Comparison of ENCODE assay signal across 7 cellular contexts in genomic region chr7:129864676-129865075, GRCh38.
A peak's percentile ranks its signal among the peaks of the same experiment; 100 is the strongest.
DNase-seq lines count a peak whose midpoint lies in the region; ATAC-seq, FAIRE-seq and TF ChIP-seq lines count a peak whose summit lies in the region.
"Not testable (repeated sequence)": the region's sequence is repeated elsewhere in the genome, so short reads cannot be mapped to it uniquely, and the experiment has no call there.

No MANE protein-coding gene starts in this region.

- peaks cover 17% of the 10 kb centered on the region for H3K36me3 Mint-ChIP-seq in osteocyte (ENCODE audit: unreplicated experiment)

- TF ChIP-seq POLR2A in K562 (conservative IDR thresholded peaks at IDR 0.05); transverse colon (IDR thresholded peaks at IDR 0.05): not testable (repeated sequence)

- not testable (repeated sequence) for H2AFZ ChIP-seq in PC-9; K562 (ENCODE audit: low read depth, low read length); smooth muscle cell (ENCODE audit: low read depth)

- ATAC-seq in K562, right cardiac atrium: not testable (repeated sequence)

- H3K9me3 ChIP-seq in PC-9 (ENCODE audit: insufficient read depth, low read depth); K562 (replicated peaks; ENCODE audit: control insufficient read depth, insufficient read depth, low read depth, low read length); right cardiac atrium (ENCODE audit: control insufficient read depth, low read length); smooth muscle cell (replicated peaks; ENCODE audit: low read depth); transverse colon: not testable (repeated sequence)

- peaks cover 16% of the 10 kb centered on the region; the same call in 1 of the 2 replicates for H3K36me3 ChIP-seq in PC-9 (ENCODE audit: low read depth)
- not testable (repeated sequence) for H3K36me3 ChIP-seq in K562 (ENCODE audit: control insufficient read depth, insufficient read depth, low read length); smooth muscle cell (ENCODE audit: low read depth); transverse colon

- intact Hi-C loops in PC-9 (cut with micrococcal nuclease; ENCODE audit: unreplicated experiment); K562 (cut with micrococcal nuclease); right cardiac atrium (cut with DNase I); transverse colon (cut with DNase I; ENCODE audit: low total_unique reads): not testable (repeated sequence)

- peaks cover 46% of the 10 kb centered on the region for H3F3A ChIP-seq in PC-9 (ENCODE audit: insufficient read depth, low read depth)
- H3F3A ChIP-seq in smooth muscle cell (ENCODE audit: low read depth): not testable (repeated sequence)

- not testable (repeated sequence) for H3K4me3 ChIP-seq in PC-9; K562; right cardiac atrium (ENCODE audit: low read length); smooth muscle cell; transverse colon

- H3K27ac Mint-ChIP-seq in osteocyte (ENCODE audit: unreplicated experiment): peak overlapping the region; percentile 97

- H4K20me1 ChIP-seq in PC-9 (ENCODE audit: insufficient read depth); K562 (replicated peaks; ENCODE audit: control insufficient read depth, insufficient read depth, low read length): not testable (repeated sequence)
- peaks cover 88% of the 10 kb centered on the region for H4K20me1 ChIP-seq in smooth muscle cell (ENCODE audit: low read depth)

- H3K9ac ChIP-seq in K562 (ENCODE audit: insufficient read depth in 1 of 2, low read depth in 2 of 2, low read length in 2 of 2); smooth muscle cell (ENCODE audit: low read depth): not testable (repeated sequence)

- not testable (repeated sequence) for H3K27me3 ChIP-seq in PC-9 (ENCODE audit: insufficient read depth, low read depth); K562 (ENCODE audit: control insufficient read depth in 2 of 2, insufficient read depth in 2 of 2, low read length in 2 of 2); right cardiac atrium (ENCODE audit: control insufficient read depth, insufficient read depth); smooth muscle cell (ENCODE audit: low read depth); transverse colon

- 79% methylated on average over 8 of the region's 8 CpGs for WGBS in K562 (ENCODE audit: insufficient coverage, low coverage, missing lambda C conversion rate)
- WGBS in right cardiac atrium: 95% methylated on average over 8 of the region's 8 CpGs
- WGBS in smooth muscle cell (ENCODE audit: low lambda C conversion rate): 96% methylated on average over 8 of the region's 8 CpGs
- 83 to 90% methylated on average over 8 of the region's 8 CpGs for WGBS in transverse colon (ENCODE audit: low coverage in 1 of 2), 2 donors

- TF ChIP-seq CTCF in PC-9 (conservative IDR thresholded peaks at IDR 0.05); K562 (IDR thresholded peaks at IDR 0.05 in 2 of 3, conservative IDR thresholded peaks at IDR 0.05 in 1 of 3; ENCODE audit: insufficient read depth in 2 of 3, low read depth in 1 of 3, low read length in 3 of 3); osteocyte (IDR thresholded peaks at IDR 0.05); smooth muscle cell (IDR thresholded peaks at IDR 0.05; ENCODE audit: borderline replicate concordance, insufficient read depth, poor library complexity, severe bottlenecking); transverse colon (IDR thresholded peaks at IDR 0.05): not testable (repeated sequence)

- BruUV-seq in PC-9 (replicated peaks; lab: Mats Ljungman, UMichigan): TSS peak; percentile 20
- BruUV-seq in K562 (replicated peaks; lab: Mats Ljungman, UMichigan): not testable (repeated sequence)

- H3K9me1 ChIP-seq in K562 (ENCODE audit: control insufficient read depth, insufficient read depth, low read length): not testable (repeated sequence)

- not testable (repeated sequence) for H3K9me2 ChIP-seq in PC-9 (ENCODE audit: insufficient read depth)

- H3K27ac ChIP-seq in PC-9: peak overlapping the region; percentile 96
- not testable (repeated sequence) for H3K27ac ChIP-seq in K562 (ENCODE audit: extremely low read depth, low read depth, low read length)
- peak overlapping the region; percentile 29 for H3K27ac ChIP-seq in epithelial cell of prostate
- H3K27ac ChIP-seq in right cardiac atrium (ENCODE audit: low read length): peak overlapping the region; percentile 26
- H3K27ac ChIP-seq in smooth muscle cell (ENCODE audit: low read depth): peak overlapping the region; percentile 46
- peak overlapping the region in 3 of 4 donors; percentile 0 to 64 (median 57) for H3K27ac ChIP-seq in transverse colon

- H3K4me2 ChIP-seq in PC-9: peak overlapping the region; percentile 64
- H3K4me2 ChIP-seq in K562 (ENCODE audit: insufficient read depth, low read length); smooth muscle cell: not testable (repeated sequence)

- H3K4me1 ChIP-seq in PC-9 (replicated peaks; ENCODE audit: insufficient read depth): peaks cover 64% of the 10 kb centered on the region
- peaks cover 11 to 50% of the 10 kb centered on the region in 2 experiments; a peak in 4 of 5 replicates for H3K4me1 ChIP-seq in K562 (replicated peaks in 1 of 2; ENCODE audit: control insufficient read depth in 2 of 2, insufficient read depth in 2 of 2, low read length in 2 of 2)
- H3K4me1 ChIP-seq in right cardiac atrium (ENCODE audit: control insufficient read depth, insufficient read depth, low read length): peaks cover 23% of the 10 kb centered on the region
- not testable (repeated sequence) for H3K4me1 ChIP-seq in smooth muscle cell (ENCODE audit: low read depth)
- H3K4me1 ChIP-seq in transverse colon: peaks cover 28 to 51% (median 35%) of the 10 kb centered on the region in 4 donors

- FAIRE-seq in K562 (lab: Jason Lieb, UNC): not testable (repeated sequence)

- CTCF ChIA-PET in PC-9 (lab: Charles Lee): interaction anchor here (0.6 kb wide), 1 partner anchor 188 kb away, joined by 3 read pairs; no protein-coding TSS in a partner anchor
- CTCF ChIA-PET in K562 (lab: Yijun Ruan, JAX; ENCODE audit: low intra/inter-chr PET ratio): not testable (repeated sequence)

- not testable (repeated sequence) for DNase-seq in PC-9; K562 (ENCODE audit: extremely low read depth in 1 of 4, low spot score in 3 of 4); epithelial cell of prostate (ENCODE audit: low read depth, low spot score); right cardiac atrium; osteocyte (ENCODE audit: extremely low spot score, unreplicated experiment); smooth muscle cell (lab: John Stamatoyannopoulos, UW; ENCODE audit: unreplicated experiment); transverse colon

- in situ Hi-C loops in K562 (cut with MboI); transverse colon (cut with MboI; ENCODE audit: low pct_ligation_motif_present in 1 of 4, low pct_unique_long_range_greater_than_20kb in 1 of 4, low sequenced_read_pairs in 3 of 4): not testable (repeated sequence)

- TF ChIP-seq RAD21 in K562 (CRISPR knock-in tag; conservative IDR thresholded peaks at IDR 0.05 in 1 of 2, IDR thresholded peaks at IDR 0.05 in 1 of 2): not testable (repeated sequence)

- TF ChIP-seq EP300 in K562 (IDR thresholded peaks at IDR 0.05; ENCODE audit: low read length); transverse colon (IDR thresholded peaks at IDR 0.05; ENCODE audit: low read depth): not testable (repeated sequence)

- peaks cover 80% of the 10 kb centered on the region for H3K4me1 Mint-ChIP-seq in osteocyte (ENCODE audit: unreplicated experiment)

- POLR2A ChIA-PET in PC-9 (lab: Charles Lee; ENCODE audit: unreplicated experiment) (interaction anchor here (0.7 kb wide), 1 partner anchor 8 kb away, joined by 3 read pairs; no protein-coding TSS in a partner anchor), K562 (lab: Yijun Ruan, JAX) (interaction anchor here (1.5 to 1.8 kb wide), 3 partner anchors 9 to 14 kb away, joined by 5 to 13 read pairs (median 9); no protein-coding TSS in a partner anchor)

- not testable (repeated sequence) for H3K4me3 Mint-ChIP-seq in osteocyte (ENCODE audit: unreplicated experiment)

- H3K9me3 Mint-ChIP-seq in osteocyte (ENCODE audit: unreplicated experiment): not testable (repeated sequence)

- H3K79me2 ChIP-seq in PC-9 (ENCODE audit: low read depth) (peaks cover 79% of the 10 kb centered on the region), smooth muscle cell (ENCODE audit: low read depth) (peaks cover 73% of the 10 kb centered on the region)
- H3K79me2 ChIP-seq in K562 (ENCODE audit: control insufficient read depth, insufficient read depth, low read length): not testable (repeated sequence)

- not testable (repeated sequence) for H3K27me3 Mint-ChIP-seq in osteocyte (ENCODE audit: unreplicated experiment)

TF ChIP-seq in K562, 482 proteins besides CTCF, POLR2A, EP300 and RAD21:
- TF ChIP-seq KDM4B (IDR thresholded peaks at IDR 0.05; ENCODE audit: borderline replicate concordance in 2 of 2, low read depth in 1 of 2): 0 out of 4 replicates have a peak, but pooled peaks of 1 of the 2 experiments have one; percentile 76
- TF ChIP-seq BCOR (IDR thresholded peaks at IDR 0.05): 0 out of 2 replicates have a peak, but pooled peaks have one; percentile 14
- TF ChIP-seq PHB (CRISPR knock-in tag; IDR thresholded peaks at IDR 0.05): 0 out of 2 replicates have a peak, but pooled peaks have one; percentile 59
